In genomic region chr9:25255216-25255615, GRCh38 we compare ENCODE assay signal across 22 cellular contexts.
"Had no signal": no experiment of that assay in that cellular context is flagged by ENCODE, and none has a peak within 500 bp of the region (broad histone marks: within the 10 kb centered on the region; RNA-seq: fewer than 3 reads in every experiment).

No MANE protein-coding gene starts in this region.

- H3K4me1 ChIP-seq: SJSA1 had no signal

- H3K36me3 ChIP-seq: SJSA1 had no signal

- H3K27ac ChIP-seq: HL-60, SJSA1, SK-N-MC had no signal

- H3K4me3 ChIP-seq: SJSA1, SK-N-MC had no signal

- FAIRE-seq: HTR-8/SVneo, RCC 7860 had no signal

- DNase-seq: KBM-7, MV-4-11, NCI-H1048, NCI-H1105, NCI-H1417, NCI-H1436 treated with DMSO at 0.1 percent for 48 hours, NCI-H1694, NCI-H187 treated with DMSO at 0.1 percent for 48 hours, NCI-H2081, NCI-H2171, NCI-H226, NCI-H446, NCI-H510A, NCI-H524 treated with DMSO at 0.1 percent for 48 hours, Right ventricle myocardium superior, RPMI8226, SIG-M5 had no signal

- H3K9me3 ChIP-seq: SJSA1 had no signal

- H3K27me3 ChIP-seq: SJSA1 had no signal
